ENCODE assay signal across 1 cellular context in the genomic region with DNA sequence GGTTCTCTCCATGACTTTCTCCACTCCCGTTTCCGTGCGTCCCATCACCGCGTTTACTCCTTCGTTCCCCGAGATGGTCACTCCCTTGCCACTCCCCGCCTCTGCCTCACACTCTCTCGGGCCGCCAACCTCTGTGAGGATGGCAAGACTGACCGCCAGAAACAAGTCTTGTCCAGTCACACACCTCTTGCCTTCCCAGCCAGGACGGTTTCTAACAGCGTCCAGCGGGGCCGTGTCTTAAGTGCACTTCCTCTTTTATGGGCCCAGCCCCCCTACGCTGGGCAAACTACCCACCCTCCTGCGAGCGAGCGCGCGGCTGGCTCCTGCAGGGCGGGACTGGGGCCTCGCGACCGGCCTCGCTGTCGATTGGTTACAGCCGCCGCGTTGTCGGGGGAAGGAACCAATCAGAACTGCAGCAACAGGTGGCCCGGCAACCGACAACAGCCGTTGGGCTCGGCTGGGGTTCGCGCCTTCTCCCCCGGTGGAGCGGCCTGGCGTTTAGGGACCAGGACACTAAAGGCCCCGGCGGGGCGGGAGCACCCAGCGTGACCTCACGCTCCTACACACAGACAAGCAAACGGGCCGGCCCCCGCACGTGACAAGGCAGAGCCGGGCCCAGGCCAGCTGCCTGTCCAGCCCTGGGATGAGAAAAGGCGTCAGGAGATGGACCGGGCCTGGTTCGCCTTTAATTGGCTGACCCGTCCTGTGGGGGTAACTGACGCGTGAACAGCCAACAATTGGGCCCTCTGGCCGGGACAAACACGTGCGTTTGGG.
TF ChIP-seq lines count a peak whose summit lies in the region.

No MANE protein-coding gene starts in this region.

TF ChIP-seq in K562, 482 proteins besides CTCF, POLR2A, EP300 and RAD21 (continued from another document and continues in another):
- TF ChIP-seq, protein P1, sequence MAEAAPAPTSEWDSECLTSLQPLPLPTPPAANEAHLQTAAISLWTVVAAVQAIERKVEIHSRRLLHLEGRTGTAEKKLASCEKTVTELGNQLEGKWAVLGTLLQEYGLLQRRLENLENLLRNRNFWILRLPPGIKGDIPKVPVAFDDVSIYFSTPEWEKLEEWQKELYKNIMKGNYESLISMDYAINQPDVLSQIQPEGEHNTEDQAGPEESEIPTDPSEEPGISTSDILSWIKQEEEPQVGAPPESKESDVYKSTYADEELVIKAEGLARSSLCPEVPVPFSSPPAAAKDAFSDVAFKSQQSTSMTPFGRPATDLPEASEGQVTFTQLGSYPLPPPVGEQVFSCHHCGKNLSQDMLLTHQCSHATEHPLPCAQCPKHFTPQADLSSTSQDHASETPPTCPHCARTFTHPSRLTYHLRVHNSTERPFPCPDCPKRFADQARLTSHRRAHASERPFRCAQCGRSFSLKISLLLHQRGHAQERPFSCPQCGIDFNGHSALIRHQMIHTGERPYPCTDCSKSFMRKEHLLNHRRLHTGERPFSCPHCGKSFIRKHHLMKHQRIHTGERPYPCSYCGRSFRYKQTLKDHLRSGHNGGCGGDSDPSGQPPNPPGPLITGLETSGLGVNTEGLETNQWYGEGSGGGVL (CRISPR knock-in tag; IDR thresholded peaks at IDR 0.05) = no peak
- TF ChIP-seq HOXB6 (CRISPR knock-in tag; IDR thresholded peaks at IDR 0.05; ENCODE audit: borderline replicate concordance) = peak; percentile 71; the same call in 1 of the 2 replicates
- no peak for TF ChIP-seq U2AF1 (optimal IDR thresholded peaks at IDR 0.05; ENCODE audit: low read depth, low read length)
- TF ChIP-seq BACH1 (tag; IDR thresholded peaks at IDR 0.05) = no peak; the same call in 1 of the 2 replicates
- peak; percentile 19; the same call in 1 of the 2 replicates for TF ChIP-seq HDAC2 (IDR thresholded peaks at IDR 0.05)
- peak in 1 of 2 experiments; percentile 80; a peak in 2 of 4 replicates for TF ChIP-seq KDM4B (IDR thresholded peaks at IDR 0.05; ENCODE audit: borderline replicate concordance in 2 of 2, low read depth in 1 of 2)
- no peak; the same call in 1 of the 2 replicates for TF ChIP-seq CREB3 (tag; conservative IDR thresholded peaks at IDR 0.05; ENCODE audit: low read depth)
- TF ChIP-seq, protein P2, sequence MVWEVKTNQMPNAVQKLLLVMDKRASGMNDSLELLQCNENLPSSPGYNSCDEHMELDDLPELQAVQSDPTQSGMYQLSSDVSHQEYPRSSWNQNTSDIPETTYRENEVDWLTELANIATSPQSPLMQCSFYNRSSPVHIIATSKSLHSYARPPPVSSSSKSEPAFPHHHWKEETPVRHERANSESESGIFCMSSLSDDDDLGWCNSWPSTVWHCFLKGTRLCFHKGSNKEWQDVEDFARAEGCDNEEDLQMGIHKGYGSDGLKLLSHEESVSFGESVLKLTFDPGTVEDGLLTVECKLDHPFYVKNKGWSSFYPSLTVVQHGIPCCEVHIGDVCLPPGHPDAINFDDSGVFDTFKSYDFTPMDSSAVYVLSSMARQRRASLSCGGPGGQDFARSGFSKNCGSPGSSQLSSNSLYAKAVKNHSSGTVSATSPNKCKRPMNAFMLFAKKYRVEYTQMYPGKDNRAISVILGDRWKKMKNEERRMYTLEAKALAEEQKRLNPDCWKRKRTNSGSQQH (CRISPR knock-in tag; IDR thresholded peaks at IDR 0.05) = peak; percentile 93
- TF ChIP-seq, protein P3, sequence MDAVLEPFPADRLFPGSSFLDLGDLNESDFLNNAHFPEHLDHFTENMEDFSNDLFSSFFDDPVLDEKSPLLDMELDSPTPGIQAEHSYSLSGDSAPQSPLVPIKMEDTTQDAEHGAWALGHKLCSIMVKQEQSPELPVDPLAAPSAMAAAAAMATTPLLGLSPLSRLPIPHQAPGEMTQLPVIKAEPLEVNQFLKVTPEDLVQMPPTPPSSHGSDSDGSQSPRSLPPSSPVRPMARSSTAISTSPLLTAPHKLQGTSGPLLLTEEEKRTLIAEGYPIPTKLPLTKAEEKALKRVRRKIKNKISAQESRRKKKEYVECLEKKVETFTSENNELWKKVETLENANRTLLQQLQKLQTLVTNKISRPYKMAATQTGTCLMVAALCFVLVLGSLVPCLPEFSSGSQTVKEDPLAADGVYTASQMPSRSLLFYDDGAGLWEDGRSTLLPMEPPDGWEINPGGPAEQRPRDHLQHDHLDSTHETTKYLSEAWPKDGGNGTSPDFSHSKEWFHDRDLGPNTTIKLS (IDR thresholded peaks at IDR 0.05; ENCODE audit: borderline replicate concordance, low read depth) = peak; percentile 62; the same call in 1 of the 2 replicates
- peak; percentile 69 for TF ChIP-seq ETV5 (CRISPR knock-in tag; IDR thresholded peaks at IDR 0.05; ENCODE audit: low read depth)
- no peak for TF ChIP-seq ZNF354B (CRISPR knock-in tag; IDR thresholded peaks at IDR 0.05)
- TF ChIP-seq MBD2 (IDR thresholded peaks at IDR 0.05; ENCODE audit: borderline replicate concordance, low read depth) = peak; percentile 84
- TF ChIP-seq TAL1 (IDR thresholded peaks at IDR 0.05) = no peak
- TF ChIP-seq CAMTA2 (CRISPR knock-in tag; conservative IDR thresholded peaks at IDR 0.05) = no peak
- TF ChIP-seq ZNF408 (CRISPR knock-in tag; IDR thresholded peaks at IDR 0.05; ENCODE audit: low read depth) = no peak
- TF ChIP-seq CHD7 (IDR thresholded peaks at IDR 0.05; ENCODE audit: low read depth, low read length) = no peak
- TF ChIP-seq BRF1 (IDR thresholded peaks at IDR 0.05; ENCODE audit: borderline replicate concordance, extremely low read depth, insufficient read length) = no peak
- TF ChIP-seq MNT (conservative IDR thresholded peaks at IDR 0.05) = peak; percentile 93 to 96
- TF ChIP-seq, protein P4, sequence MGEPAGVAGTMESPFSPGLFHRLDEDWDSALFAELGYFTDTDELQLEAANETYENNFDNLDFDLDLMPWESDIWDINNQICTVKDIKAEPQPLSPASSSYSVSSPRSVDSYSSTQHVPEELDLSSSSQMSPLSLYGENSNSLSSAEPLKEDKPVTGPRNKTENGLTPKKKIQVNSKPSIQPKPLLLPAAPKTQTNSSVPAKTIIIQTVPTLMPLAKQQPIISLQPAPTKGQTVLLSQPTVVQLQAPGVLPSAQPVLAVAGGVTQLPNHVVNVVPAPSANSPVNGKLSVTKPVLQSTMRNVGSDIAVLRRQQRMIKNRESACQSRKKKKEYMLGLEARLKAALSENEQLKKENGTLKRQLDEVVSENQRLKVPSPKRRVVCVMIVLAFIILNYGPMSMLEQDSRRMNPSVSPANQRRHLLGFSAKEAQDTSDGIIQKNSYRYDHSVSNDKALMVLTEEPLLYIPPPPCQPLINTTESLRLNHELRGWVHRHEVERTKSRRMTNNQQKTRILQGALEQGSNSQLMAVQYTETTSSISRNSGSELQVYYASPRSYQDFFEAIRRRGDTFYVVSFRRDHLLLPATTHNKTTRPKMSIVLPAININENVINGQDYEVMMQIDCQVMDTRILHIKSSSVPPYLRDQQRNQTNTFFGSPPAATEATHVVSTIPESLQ (CRISPR knock-in tag; IDR thresholded peaks at IDR 0.05) = 0 out of 2 replicates have a peak, but pooled peaks have one; percentile 47
- no peak for TF ChIP-seq CBX8 (IDR thresholded peaks at IDR 0.05; ENCODE audit: borderline replicate concordance, extremely low read depth, low read depth, low read length, poor library complexity, severe bottlenecking)
- TF ChIP-seq ZNF239 (CRISPR knock-in tag; IDR thresholded peaks at IDR 0.05) = peak; percentile 8; the same call in 1 of the 2 replicates
- no peak for TF ChIP-seq ZNF589 (CRISPR knock-in tag; IDR thresholded peaks at IDR 0.05; ENCODE audit: low read depth)
- peak; percentile 66 for TF ChIP-seq CBFA2T2 (conservative IDR thresholded peaks at IDR 0.05)
- TF ChIP-seq ZNF584 (CRISPR knock-in tag; IDR thresholded peaks at IDR 0.05; ENCODE audit: low read depth) = peak; percentile 82; the same call in 1 of the 2 replicates
- TF ChIP-seq COPS2 (conservative IDR thresholded peaks at IDR 0.05) = no peak
- peak; percentile 58; the same call in 1 of the 2 replicates for TF ChIP-seq MTA1 (IDR thresholded peaks at IDR 0.05; ENCODE audit: borderline replicate concordance)
- TF ChIP-seq MAFG (tag; conservative IDR thresholded peaks at IDR 0.05) = no peak
- TF ChIP-seq POLR2B (IDR thresholded peaks at IDR 0.05; ENCODE audit: low read depth, partially characterized antibody) = peak; percentile 91
- TF ChIP-seq ZBTB2 (IDR thresholded peaks at IDR 0.05) = peak; percentile 26
